Comparison of ENCODE assay signal across 1 cellular context in genomic region chr4:2363951-2364653, GRCh38.
TF ChIP-seq lines count a peak whose summit lies in the region.

No MANE protein-coding gene starts in this region.

TF ChIP-seq in IMR-90, 13 proteins besides CTCF, POLR2A, EP300 and RAD21 (continued from another document):
- TF ChIP-seq RFX5 (IDR thresholded peaks at IDR 0.05; ENCODE audit: low read depth, low read length) = no peak
- TF ChIP-seq MAFK (IDR thresholded peaks at IDR 0.05; ENCODE audit: low read depth, low read length) = no peak
- no peak for TF ChIP-seq ELK1 (IDR thresholded peaks at IDR 0.05; ENCODE audit: borderline replicate concordance, low read depth, low read length)
- TF ChIP-seq USF2 (IDR thresholded peaks at IDR 0.05; ENCODE audit: low read depth, low read length) = no peak
- no peak for TF ChIP-seq CEBPB (IDR thresholded peaks at IDR 0.05; ENCODE audit: low read depth, low read length)
TF ChIP-seq in IMR-90: peak in this region for 0.
